In genomic region chr20:54856202-54856601, GRCh38 we compare ENCODE assay signal across 23 cellular contexts.
"Had no signal": no experiment of that assay in that cellular context is flagged by ENCODE, and none has a peak within 500 bp of the region (broad histone marks: within the 10 kb centered on the region; RNA-seq: fewer than 3 reads in every experiment).

No MANE protein-coding gene starts in this region.

- H3K4me1 ChIP-seq: colonic mucosa, esophagus muscularis mucosa, esophagus squamous epithelium, foreskin keratinocyte, gastrocnemius medialis, gastroesophageal sphincter, heart left ventricle, heart right ventricle had no signal

- DNase-seq: colonic mucosa; cortex of kidney; dermis blood vessel endothelial cell; dorsolateral prefrontal cortex; effector CD4-positive, alpha-beta T cell; effector CD8-positive, alpha-beta T cell; effector memory CD4-positive, alpha-beta T cell; effector memory CD8-positive, alpha-beta T cell; endodermal cell; erythroblast; esophagus squamous epithelium; foreskin fibroblast; foreskin keratinocyte; foreskin melanocyte; gastrocnemius medialis; glutamatergic neuron; head of caudate nucleus; heart left ventricle; heart right ventricle had no signal

- H3K4me3 ChIP-seq: colonic mucosa, coronary artery, dorsolateral prefrontal cortex, esophagus muscularis mucosa, esophagus squamous epithelium, gastrocnemius medialis, gastroesophageal sphincter, heart left ventricle, heart right ventricle had no signal

- H3K36me3 ChIP-seq: colonic mucosa, esophagus muscularis mucosa, esophagus squamous epithelium, gastrocnemius medialis, gastroesophageal sphincter, heart left ventricle, heart right ventricle had no signal

- H3K27ac ChIP-seq: colonic mucosa, coronary artery, dorsolateral prefrontal cortex, epithelial cell of prostate, esophagus muscularis mucosa, esophagus squamous epithelium, foreskin keratinocyte, gastrocnemius medialis, gastroesophageal sphincter, heart left ventricle, heart right ventricle had no signal

- H3K9me3 ChIP-seq: colonic mucosa, esophagus muscularis mucosa, esophagus squamous epithelium, gastrocnemius medialis, gastroesophageal sphincter, heart left ventricle, heart right ventricle had no signal

- H3K27me3 ChIP-seq: colonic mucosa, esophagus muscularis mucosa, esophagus squamous epithelium, foreskin keratinocyte, gastrocnemius medialis, gastroesophageal sphincter, heart left ventricle, heart right ventricle had no signal
